16 cellular contexts compared by ENCODE assay signal in genomic region chr3:94360982-94361381, GRCh38.
A peak's percentile ranks its signal among the peaks of the same experiment; 100 is the strongest.
DNase-seq lines count a peak whose midpoint lies in the region; ATAC-seq and TF ChIP-seq lines count a peak whose summit lies in the region.
"Had no signal": no experiment of that assay in that cellular context is flagged by ENCODE, and none has a peak within 500 bp of the region (broad histone marks: within the 10 kb centered on the region; RNA-seq: fewer than 3 reads in every experiment).

No MANE protein-coding gene starts in this region.

- no peaks in the 10 kb centered on the region for H3K9me3 ChIP-seq in mucosa of descending colon
- H3K9me3 ChIP-seq: HAP-1 had no signal

- ATAC-seq in mucosa of descending colon (peak; percentile 95), GM19455 (IDR thresholded peaks at IDR 0.05; ENCODE audit: unreplicated experiment) (no peak)
- ATAC-seq: SK-N-SH treated with all-trans-retinoic acid at 6 μM for 48 hours had no signal

- no peaks in the 10 kb centered on the region for H3K36me3 ChIP-seq in mucosa of descending colon (ENCODE audit: low read depth)
- H3K36me3 ChIP-seq: HAP-1 had no signal

- TF ChIP-seq CTCF in fibroblast of mammary gland (conservative IDR thresholded peaks at IDR 0.05; ENCODE audit: control insufficient read depth, insufficient read depth, low read depth, low read length): no peak
- TF ChIP-seq CTCF in mucosa of descending colon (IDR thresholded peaks at IDR 0.05): no peak

- H3K4me3 ChIP-seq in fibroblast of mammary gland (ENCODE audit: control insufficient read depth, low read depth, low read length): no peak overlapping the region
- H3K4me3 ChIP-seq in mucosa of descending colon: no peak overlapping the region
- H3K4me3 ChIP-seq: HAP-1 had no signal

- H3K4me1 ChIP-seq in mucosa of descending colon (ENCODE audit: low read depth): no peaks in the 10 kb centered on the region
- H3K4me1 ChIP-seq: HAP-1 had no signal

- DNase-seq in NCI-H82 (lab: John Stamatoyannopoulos, UW) (peak; percentile 7), NCI-H82 treated with DMSO at 0.1 percent for 48 hours (lab: John Stamatoyannopoulos, UW; ENCODE audit: unreplicated experiment) (no peak), fibroblast of mammary gland (ENCODE audit: low read depth) (peak; percentile 25), mucosa of descending colon (peak in 2 of 3 donors; percentile 24 to 81), ureter (ENCODE audit: low spot score) (peak; percentile 49), dermis blood vessel endothelial cell (no peak), T1000 (lab: John Stamatoyannopoulos, UW) (no peak)
- DNase-seq: 8988T; activated CD8-positive, alpha-beta memory T cell treated with anti-CD3 and anti-CD28 coated beads for 24 hours; activated naive CD4-positive, alpha-beta T cell treated with Interleukin-2 at 50 U/mL for 16 hours; CD8-positive, alpha-beta memory T cell; cerebellar nuclear complex; erythroblast had no signal

- intact Hi-C loops in mucosa of descending colon (cut with DNase I, micrococcal nuclease): no loop called here

Comparison
In these comparisons a context has a peak if more than half of its experiments do, and no peak if none do; other contexts are left out.
1. DNase-seq: peak in NCI-H82 (single experiment), fibroblast of mammary gland (single experiment), mucosa of descending colon (2 of 3) and ureter (single experiment); none in NCI-H82 treated with DMSO at 0.1 percent for 48 hours (single experiment), dermis blood vessel endothelial cell (single experiment) and T1000 (single experiment).